8 cellular contexts compared by ENCODE assay signal in the genomic region with DNA sequence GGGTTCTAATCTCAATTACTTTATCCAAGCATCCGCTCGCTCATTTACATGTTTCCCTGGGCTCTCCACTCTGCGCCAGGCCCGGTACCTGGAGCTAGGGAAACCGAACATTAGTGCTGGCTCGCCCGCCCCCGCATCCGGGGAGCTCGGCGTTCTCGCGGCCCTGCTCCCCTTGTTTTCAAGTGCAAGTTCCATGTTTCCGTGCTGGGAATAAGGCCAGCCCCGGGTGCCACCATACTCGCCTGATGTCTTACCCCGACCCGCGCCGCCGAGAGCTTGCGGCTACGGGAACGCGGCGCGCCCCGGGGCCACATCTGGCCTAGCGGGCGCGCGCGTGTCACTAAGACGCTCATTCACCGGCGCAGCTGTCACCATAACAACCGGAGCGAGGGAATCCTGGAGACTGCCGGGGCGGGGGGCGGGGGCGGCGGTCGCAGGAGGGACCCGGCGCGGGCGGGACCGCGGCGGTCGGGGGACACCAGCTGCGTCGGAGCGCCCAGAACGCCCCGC. TPM values are rescaled to one million over a fixed set of nuclear protein-coding genes. Genes with fewer than 3 reads are reported as not detected.
DNase-seq lines count a peak whose midpoint lies in the region; ATAC-seq and TF ChIP-seq lines count a peak whose summit lies in the region.

A gene with protein sequence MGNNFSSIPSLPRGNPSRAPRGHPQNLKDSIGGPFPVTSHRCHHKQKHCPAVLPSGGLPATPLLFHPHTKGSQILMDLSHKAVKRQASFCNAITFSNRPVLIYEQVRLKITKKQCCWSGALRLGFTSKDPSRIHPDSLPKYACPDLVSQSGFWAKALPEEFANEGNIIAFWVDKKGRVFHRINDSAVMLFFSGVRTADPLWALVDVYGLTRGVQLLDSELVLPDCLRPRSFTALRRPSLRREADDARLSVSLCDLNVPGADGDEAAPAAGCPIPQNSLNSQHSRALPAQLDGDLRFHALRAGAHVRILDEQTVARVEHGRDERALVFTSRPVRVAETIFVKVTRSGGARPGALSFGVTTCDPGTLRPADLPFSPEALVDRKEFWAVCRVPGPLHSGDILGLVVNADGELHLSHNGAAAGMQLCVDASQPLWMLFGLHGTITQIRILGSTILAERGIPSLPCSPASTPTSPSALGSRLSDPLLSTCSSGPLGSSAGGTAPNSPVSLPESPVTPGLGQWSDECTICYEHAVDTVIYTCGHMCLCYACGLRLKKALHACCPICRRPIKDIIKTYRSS (plus strand): TSS at position 344 of the 510 bp plus-strand sequence. CDS start 683 bp downstream, outside the sequence.

- no peak for TF ChIP-seq EP300 in gastroesophageal sphincter (IDR thresholded peaks at IDR 0.05)

- H2BK120ac ChIP-seq in trophoblast cell (ENCODE audit: insufficient read depth, low read length, poor library complexity) = no peak within 1 kb of the TSS

- H3K4me1 ChIP-seq in gastroesophageal sphincter = peaks cover 0 to 21% (median 4%) of the 10 kb centered on the region in 3 donors
- peaks cover 23% of the 10 kb centered on the region in 2 experiments for H3K4me1 ChIP-seq in trophoblast cell (ENCODE audit: control insufficient read depth in 1 of 2, insufficient read depth in 2 of 2, low read length in 2 of 2)

- no peak within 1 kb of the TSS for H4K8ac ChIP-seq in trophoblast cell (ENCODE audit: low read depth, low read length)

- H3K9me3 ChIP-seq in gastroesophageal sphincter (no peaks in the 10 kb centered on the region), trophoblast cell (ENCODE audit: insufficient read depth, low read depth, low read length) (no peaks in the 10 kb centered on the region)

- no peak within 1 kb of the TSS for H2BK5ac ChIP-seq in trophoblast cell (ENCODE audit: low read depth, low read length, poor library complexity)

- H3K27me3 ChIP-seq in gastroesophageal sphincter (peaks cover 46% of the 10 kb centered on the region), trophoblast cell (ENCODE audit: insufficient read depth, low read length) (peaks cover 20% of the 10 kb centered on the region)

- peak within 1 kb of the TSS; percentile 14 for H2BK12ac ChIP-seq in trophoblast cell (ENCODE audit: low read length)

- H2AFZ ChIP-seq in trophoblast cell (ENCODE audit: insufficient read depth, low read length, poor library complexity) = peak within 1 kb of the TSS; percentile 23

- TF ChIP-seq POLR2A in gastroesophageal sphincter (IDR thresholded peaks at IDR 0.05) = no peak

- H3K4me3 ChIP-seq in HFF-Myc (replicated peaks; ENCODE audit: low read depth, low read length) (peak within 1 kb of the TSS; percentile 33), gastroesophageal sphincter (peak within 1 kb of the TSS; percentile 43 to 69), trophoblast cell (ENCODE audit: low read depth, low read length) (peak within 1 kb of the TSS; percentile 70)

- H3K4ac ChIP-seq in trophoblast cell (ENCODE audit: low read depth, low read length) = no peak within 1 kb of the TSS

- H3K18ac ChIP-seq in trophoblast cell (ENCODE audit: low read length) = no peak within 1 kb of the TSS

- H3K9ac ChIP-seq in trophoblast cell (ENCODE audit: low read length) = no peak within 1 kb of the TSS

- H3K36me3 ChIP-seq in gastroesophageal sphincter (no peaks in the 10 kb centered on the region), trophoblast cell (ENCODE audit: control insufficient read depth in 1 of 2, insufficient read depth in 2 of 2, low read length in 2 of 2) (no peaks in the 10 kb centered on the region)

- WGBS in gastroesophageal sphincter (ENCODE audit: low coverage in 1 of 2), 2 donors = 6 to 29% methylated on average over 4 to 12 of the region's 57 CpGs
- no CpG with 5 or more reads among the region's 57 CpGs for WGBS in trophoblast cell (ENCODE audit: extremely low coverage, insufficient coverage, insufficient read length)

- H2AK5ac ChIP-seq in trophoblast cell (ENCODE audit: low read length) = no peak within 1 kb of the TSS

- H3K79me1 ChIP-seq in trophoblast cell (ENCODE audit: low read length) = peaks cover 1% of the 10 kb centered on the region

- H4K91ac ChIP-seq in trophoblast cell (ENCODE audit: low read depth, low read length) = no peak within 1 kb of the TSS

- H3K4me2 ChIP-seq in trophoblast cell (ENCODE audit: low read length) = peak within 1 kb of the TSS; percentile 93

- no peaks in the 10 kb centered on the region for H3K79me2 ChIP-seq in trophoblast cell (ENCODE audit: control insufficient read depth, insufficient read depth, low read length, poor library complexity)

- H4K12ac ChIP-seq in trophoblast cell (ENCODE audit: low read depth, low read length) = no peak within 1 kb of the TSS

- H3K23ac ChIP-seq in trophoblast cell (ENCODE audit: low read length) = no peak within 1 kb of the TSS

- DNase-seq in AG20443 (ENCODE audit: low spot score) (peak; percentile 50), HFF-Myc (ENCODE audit: extremely low read depth, low read depth) (no peak), trophoblast cell (peak; percentile 54 to 71), SK-N-DZ (ENCODE audit: low spot score) (no peak)
- peak; percentile 63 for DNase-seq in activated CD8-positive, alpha-beta memory T cell treated with anti-CD3 and anti-CD28 coated beads, Interleukin-2, amount 50 U/mL, for 48 hours

- no peak for TF ChIP-seq CTCF in HFF-Myc (IDR thresholded peaks at IDR 0.05; ENCODE audit: low read depth, low read length, missing control alignments)
- no peak for TF ChIP-seq CTCF in gastroesophageal sphincter (IDR thresholded peaks at IDR 0.05)

- H3K27ac ChIP-seq in gastroesophageal sphincter = no peak within 1 kb of the TSS
- no peak within 1 kb of the TSS for H3K27ac ChIP-seq in trophoblast cell (ENCODE audit: low read depth, low read length)

- ATAC-seq in gastroesophageal sphincter = no peak
- ATAC-seq in GM21447 (IDR thresholded peaks at IDR 0.05; ENCODE audit: unreplicated experiment) = no peak
- ATAC-seq in GM18861 (IDR thresholded peaks at IDR 0.05; ENCODE audit: unreplicated experiment) = no peak

- peak within 1 kb of the TSS; percentile 47 for H3K14ac ChIP-seq in trophoblast cell (ENCODE audit: low read length)

RNA-seq across cellular contexts. Expression of the gene that starts here (rescaled TPM):
- total RNA-seq in gastroesophageal sphincter = under 1 TPM in 3 of 4 donors, not detected in 1; 0.15 to 0.27 (median 0.19) TPM
- 197 and 211 TPM in 2 replicates for polyA plus RNA-seq in trophoblast cell (2013)
- 22.5 and 26.9 TPM in 2 replicates for polyA plus RNA-seq in SK-N-DZ (2014; cell fraction: cytosol; rRNA removed)
- polyA plus RNA-seq in SK-N-DZ (2014; cell fraction: nucleus; rRNA removed) = 44.3 and 46.5 TPM in 2 replicates

Comparison
In these comparisons a context has a peak if more than half of its experiments do, and no peak if none do; other contexts are left out.
1. DNase-seq: peak in AG20443 (single experiment), activated CD8-positive, alpha-beta memory T cell treated with anti-CD3 and anti-CD28 coated beads, Interleukin-2, amount 50 U/mL, for 48 hours (single experiment) and trophoblast cell (2 of 2); none in HFF-Myc (single experiment) and SK-N-DZ (single experiment).
2. Peak in every context shown above with its lines, with median percentiles within 50 percentile points of each other: H3K4me3 ChIP-seq.